In genomic region chr18:9494778-9495302, GRCh38 we compare ENCODE assay signal across 1 cellular context.
TF ChIP-seq lines count a peak whose summit lies in the region.

No MANE protein-coding gene starts in this region.

TF ChIP-seq in WTC11, 78 proteins besides CTCF, POLR2A, EP300 and RAD21 (continued from another document):
- TF ChIP-seq ZNF281 (CRISPR knock-in tag; IDR thresholded peaks at IDR 0.05) (no peak), IRF1 (CRISPR knock-in tag; IDR thresholded peaks at IDR 0.05) (no peak), E2F1 (CRISPR knock-in tag; IDR thresholded peaks at IDR 0.05) (no peak), FOXJ3 (CRISPR knock-in tag; IDR thresholded peaks at IDR 0.05; ENCODE audit: borderline replicate concordance) (no peak), AFF4 (CRISPR knock-in tag; IDR thresholded peaks at IDR 0.05; ENCODE audit: borderline replicate concordance) (no peak), ZNF423 (CRISPR knock-in tag; IDR thresholded peaks at IDR 0.05) (peak; percentile 35; the same call in 1 of the 2 replicates), ZNF532 (CRISPR knock-in tag; IDR thresholded peaks at IDR 0.05; ENCODE audit: borderline replicate concordance) (peak; percentile 92; the same call in 1 of the 2 replicates), EMX1 (CRISPR knock-in tag; IDR thresholded peaks at IDR 0.05) (no peak), MXD4 (CRISPR knock-in tag; IDR thresholded peaks at IDR 0.05; ENCODE audit: borderline replicate concordance) (0 out of 2 replicates have a peak, but pooled peaks have one; percentile 51), ZNF512 (CRISPR knock-in tag; IDR thresholded peaks at IDR 0.05; ENCODE audit: borderline replicate concordance) (no peak), ZNF138 (CRISPR knock-in tag; conservative IDR thresholded peaks at IDR 0.05) (no peak), IRF2 (CRISPR knock-in tag; IDR thresholded peaks at IDR 0.05; ENCODE audit: borderline replicate concordance, low read depth) (no peak), HMGA2 (CRISPR knock-in tag; IDR thresholded peaks at IDR 0.05) (no peak), AR (CRISPR knock-in tag; IDR thresholded peaks at IDR 0.05) (no peak)
